In the genomic region with DNA sequence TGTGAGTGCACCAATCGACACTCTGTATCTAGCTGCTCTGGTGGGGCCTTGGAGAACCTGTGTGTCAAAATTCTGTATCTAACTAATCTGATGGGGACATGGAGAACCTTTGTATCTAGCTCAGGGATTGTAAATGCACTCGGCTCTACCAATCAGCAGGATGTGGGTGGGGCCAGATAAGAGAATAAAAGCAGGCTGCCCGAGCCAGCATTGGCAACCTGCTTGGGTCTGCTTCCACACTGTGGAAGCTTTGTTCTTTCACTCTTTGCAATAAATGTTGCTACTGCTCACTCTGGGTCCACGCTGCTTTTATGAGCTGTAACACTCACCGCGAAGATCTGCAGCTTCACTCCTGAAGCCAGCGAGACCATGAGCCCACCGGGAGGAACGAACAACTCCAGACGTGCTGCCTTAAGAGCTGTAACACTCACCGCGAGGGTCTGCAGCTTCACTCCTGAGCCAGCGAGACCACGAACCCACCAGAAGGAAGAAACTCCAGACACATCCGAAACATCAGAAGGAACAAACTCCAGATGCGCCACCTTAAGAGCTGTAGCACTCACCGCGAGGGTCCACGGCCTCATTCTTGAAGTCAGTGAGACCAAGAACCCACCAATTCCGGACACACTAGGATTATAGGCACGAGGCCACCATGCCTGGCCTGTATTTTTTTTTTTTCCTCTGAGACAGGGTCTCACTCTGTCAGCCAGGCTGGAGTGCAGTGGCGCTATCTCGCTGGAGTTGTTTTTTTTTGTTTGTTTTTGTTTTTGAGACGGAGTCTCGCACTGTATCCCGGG, we compare ENCODE assay signal across 1 cellular context.
TF ChIP-seq lines count a peak whose summit lies in the region.

No MANE protein-coding gene starts in this region.

TF ChIP-seq in HEK293, 187 proteins besides CTCF, POLR2A, EP300 and RAD21:
- TF ChIP-seq, protein P1, sequence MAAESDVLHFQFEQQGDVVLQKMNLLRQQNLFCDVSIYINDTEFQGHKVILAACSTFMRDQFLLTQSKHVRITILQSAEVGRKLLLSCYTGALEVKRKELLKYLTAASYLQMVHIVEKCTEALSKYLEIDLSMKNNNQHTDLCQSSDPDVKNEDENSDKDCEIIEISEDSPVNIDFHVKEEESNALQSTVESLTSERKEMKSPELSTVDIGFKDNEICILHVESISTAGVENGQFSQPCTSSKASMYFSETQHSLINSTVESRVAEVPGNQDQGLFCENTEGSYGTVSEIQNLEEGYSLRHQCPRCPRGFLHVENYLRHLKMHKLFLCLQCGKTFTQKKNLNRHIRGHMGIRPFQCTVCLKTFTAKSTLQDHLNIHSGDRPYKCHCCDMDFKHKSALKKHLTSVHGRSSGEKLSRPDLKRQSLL (tag by site-specific recombination; IDR thresholded peaks at IDR 0.05): 0 out of 2 replicates have a peak, but pooled peaks have one; percentile 2
